ENCODE assay signal across 16 cellular contexts in genomic region chr9:114131808-114132549, GRCh38. TPM values are rescaled to one million over a fixed set of nuclear protein-coding genes. Genes with fewer than 3 reads are reported as not detected.
A peak's percentile ranks its signal among the peaks of the same experiment; 100 is the strongest.
DNase-seq lines count a peak whose midpoint lies in the region; ATAC-seq and TF ChIP-seq lines count a peak whose summit lies in the region.
"Had no signal": no experiment of that assay in that cellular context is flagged by ENCODE, and none has a peak within 500 bp of the region (broad histone marks: within the 10 kb centered on the region; RNA-seq: fewer than 3 reads in every experiment).

No MANE protein-coding gene starts in this region.

- H2BK120ac ChIP-seq in mesenchymal stem cell (ENCODE audit: low read depth, low read length) = no peak overlapping the region

- no peak overlapping the region for H4K91ac ChIP-seq in mesenchymal stem cell (ENCODE audit: low read length)

- H3K4ac ChIP-seq in mesenchymal stem cell (ENCODE audit: low read depth in 1 of 2, low read length in 2 of 2) = no peak overlapping the region

- no peak overlapping the region for H2BK15ac ChIP-seq in mesenchymal stem cell (ENCODE audit: low read depth, poor library complexity, severe bottlenecking)

- H2BK5ac ChIP-seq in mesenchymal stem cell (ENCODE audit: low read depth, low read length, poor library complexity, severe bottlenecking) = no peak overlapping the region

- H3K4me3 Mint-ChIP-seq in activated T-cell treated with anti-CD3 and anti-CD28 coated beads, Interleukin-2, amount 50 U/mL, for 24 hours = no peak overlapping the region
- H3K4me3 Mint-ChIP-seq: CD4-positive, alpha-beta memory T cell had no signal

- peaks cover 0 to 28% (median 24%) of the 10 kb centered on the region in 9 donors for H3K4me1 ChIP-seq in heart right ventricle
- peaks cover 7% of the 10 kb centered on the region for H3K4me1 ChIP-seq in mesenchymal stem cell (ENCODE audit: control insufficient read depth, insufficient read depth, low read depth, low read length)

- peaks cover 4% of the 10 kb centered on the region for H3K9me3 Mint-ChIP-seq in activated T-cell treated with anti-CD3 and anti-CD28 coated beads, Interleukin-2, amount 50 U/mL, for 24 hours

- no peak overlapping the region for H4K8ac ChIP-seq in mesenchymal stem cell (ENCODE audit: low read length)

- H3K27me3 Mint-ChIP-seq in activated T-cell treated with anti-CD3 and anti-CD28 coated beads, Interleukin-2, amount 50 U/mL, for 24 hours = peaks cover 18% of the 10 kb centered on the region

- H2BK12ac ChIP-seq in mesenchymal stem cell (ENCODE audit: low read length in 2 of 2) = no peak overlapping the region

- H3K36me3 Mint-ChIP-seq in activated T-cell treated with anti-CD3 and anti-CD28 coated beads, Interleukin-2, amount 50 U/mL, for 24 hours (ENCODE audit: low read depth) = no peaks in the 10 kb centered on the region
- H3K36me3 Mint-ChIP-seq: CD4-positive, alpha-beta memory T cell had no signal

- H3K23ac ChIP-seq in mesenchymal stem cell (ENCODE audit: low read length in 2 of 2) = no peak overlapping the region

- H3K9me3 ChIP-seq in heart right ventricle (peaks cover 0 to 10% (median 0%) of the 10 kb centered on the region in 11 donors), WERI-Rb-1 (ENCODE audit: severe bottlenecking) (peaks cover 15% of the 10 kb centered on the region), mesenchymal stem cell (ENCODE audit: control insufficient read depth, low read length) (peaks cover 13% of the 10 kb centered on the region)

- H3K27me3 ChIP-seq in heart right ventricle (peaks cover 0 to 3% (median 0%) of the 10 kb centered on the region in 7 donors), WERI-Rb-1 (ENCODE audit: insufficient read depth, low read depth, severe bottlenecking) (no peaks in the 10 kb centered on the region), mesenchymal stem cell (ENCODE audit: control insufficient read depth in 1 of 2, insufficient read depth in 1 of 2, low read length in 2 of 2) (peaks cover 19 to 61% of the 10 kb centered on the region in 2 experiments)

- TF ChIP-seq CTCF in heart right ventricle (IDR thresholded peaks at IDR 0.05) = no peak
- no peak for TF ChIP-seq CTCF in WERI-Rb-1 (IDR thresholded peaks at IDR 0.05; ENCODE audit: low read depth, low read length)

- no peaks in the 10 kb centered on the region for H3K4me1 Mint-ChIP-seq in activated T-cell treated with anti-CD3 and anti-CD28 coated beads, Interleukin-2, amount 50 U/mL, for 24 hours (ENCODE audit: low read depth)
- H3K4me1 Mint-ChIP-seq: CD4-positive, alpha-beta memory T cell had no signal

- DNase-seq in heart right ventricle (no peak), Right ventricle myocardium inferior (ENCODE audit: missing footprints) (no peak), WERI-Rb-1 (no peak), mesenchymal stem cell (no peak)
- no peak for DNase-seq in activated T-cell treated with anti-CD3 and anti-CD28 coated beads, Interleukin-2, amount 50 U/mL, for 24 hours
- DNase-seq: ACHN; CD4-positive, alpha-beta memory T cell; DMS79; GOT3; HCEC 1CT; IMR-90 had no signal

- no peak overlapping the region for H3K9ac ChIP-seq in mesenchymal stem cell (ENCODE audit: low read length)

- H3K4me3 ChIP-seq in heart right ventricle = no peak overlapping the region
- no peak overlapping the region for H3K4me3 ChIP-seq in WERI-Rb-1 (ENCODE audit: low read depth, low read length)
- no peak overlapping the region for H3K4me3 ChIP-seq in mesenchymal stem cell (ENCODE audit: insufficient read depth in 1 of 2, low read depth in 1 of 2, low read length in 2 of 2)
- H3K4me3 ChIP-seq: GM12878 had no signal

- no peak overlapping the region for H3K27ac Mint-ChIP-seq in activated T-cell treated with anti-CD3 and anti-CD28 coated beads, Interleukin-2, amount 50 U/mL, for 24 hours
- H3K27ac Mint-ChIP-seq: CD4-positive, alpha-beta memory T cell had no signal

- no peak overlapping the region for H3K14ac ChIP-seq in mesenchymal stem cell (ENCODE audit: low read length in 2 of 2)

- ATAC-seq in heart right ventricle = peak in 5 of 8 donors; percentile 39 to 73 (median 65)
- no peak for ATAC-seq in Right ventricle myocardium inferior
- ATAC-seq in HG02973 (IDR thresholded peaks at IDR 0.05; ENCODE audit: unreplicated experiment) = no peak
- ATAC-seq in GM18907 (IDR thresholded peaks at IDR 0.05; ENCODE audit: unreplicated experiment) = no peak
- ATAC-seq: GM12878 had no signal

- intact Hi-C loops in heart right ventricle (cut with DNase I) (no loop called here), Right ventricle myocardium inferior (cut with DNase I) (no loop called here)

- H3K36me3 ChIP-seq in heart right ventricle = no peaks in the 10 kb centered on the region
- H3K36me3 ChIP-seq in WERI-Rb-1 = no peaks in the 10 kb centered on the region
- no peaks in the 10 kb centered on the region for H3K36me3 ChIP-seq in mesenchymal stem cell (ENCODE audit: control insufficient read depth in 1 of 2, insufficient read depth in 2 of 2, low read depth in 1 of 2, low read length in 2 of 2)

- no peaks in the 10 kb centered on the region for H3K79me1 ChIP-seq in mesenchymal stem cell (replicated peaks; ENCODE audit: low read length, poor library complexity, severe bottlenecking)

- H3K4me2 ChIP-seq in mesenchymal stem cell (ENCODE audit: low read length, poor library complexity, severe bottlenecking) = no peak overlapping the region

- H2AK5ac ChIP-seq in mesenchymal stem cell (ENCODE audit: low read length, severe bottlenecking) = peak overlapping the region; percentile 60

- H3K27ac ChIP-seq in heart right ventricle (peak overlapping the region in 3 of 10 donors; percentile 13 to 16 (median 15)), WERI-Rb-1 (peak overlapping the region; percentile 1; the same call in 1 of the 2 replicates), mesenchymal stem cell (ENCODE audit: low read length, poor library complexity, severe bottlenecking) (no peak overlapping the region)
- H3K27ac ChIP-seq: C4-2B had no signal

- no peak overlapping the region for H2AFZ ChIP-seq in mesenchymal stem cell (ENCODE audit: low read depth, low read length)

- 63 to 64% methylated on average over 10 of the region's 10 CpGs for WGBS in heart right ventricle, 2 donors
- WGBS in mesenchymal stem cell = 79% methylated on average over 8 of the region's 10 CpGs

- H3K18ac ChIP-seq in mesenchymal stem cell (ENCODE audit: low read depth in 1 of 2, low read length in 2 of 2) = no peak overlapping the region

RNA-seq across cellular contexts. Expression of gene COL27A1, which starts 23.4 kb away (rescaled TPM):
- total RNA-seq in heart right ventricle (10 to 100 TPM in 2 of 10 donors, 1 to 10 TPM in 8; 4.1 to 11.5 (median 5.1) TPM), Right ventricle myocardium inferior (9.8 TPM)
- 10 to 100 TPM in 1 of 2 donors, 1 to 10 TPM in 1; 3.1 to 35.8 TPM for polyA plus RNA-seq in heart right ventricle
- 13.9 TPM for polyA plus RNA-seq in mesenchymal stem cell (2013, experiment 1 of 2)
- polyA plus RNA-seq in mesenchymal stem cell (2013, experiment 2 of 2) = 12.5 TPM
- polyA plus RNA-seq: CD4-positive, alpha-beta memory T cell; GM12878 had no signal

RNA-seq across cellular contexts. Expression of gene KIF12, which starts 32.9 kb away (rescaled TPM):
- total RNA-seq in heart right ventricle (under 1 TPM in 2 of 10 donors, not detected in 8; 0.13 to 0.45 TPM), Right ventricle myocardium inferior (not detected)
- polyA plus RNA-seq in heart right ventricle = not detected
- 0.10 TPM for polyA plus RNA-seq in mesenchymal stem cell (2013, experiment 1 of 2)
- polyA plus RNA-seq in mesenchymal stem cell (2013, experiment 2 of 2) = not detected
- total RNA-seq: CD4-positive, alpha-beta memory T cell; GM12878; IMR-90 had no signal
- polyA plus RNA-seq: CD4-positive, alpha-beta memory T cell; GM12878; IMR-90 had no signal

RNA-seq across cellular contexts. Expression of gene AMBP, which starts 53.9 kb away (rescaled TPM):
- total RNA-seq in heart right ventricle (not detected), Right ventricle myocardium inferior (not detected)
- under 1 TPM in 1 of 2 donors, not detected in 1; 0.01 TPM for polyA plus RNA-seq in heart right ventricle
- polyA plus RNA-seq in mesenchymal stem cell (2013, experiment 1 of 2) = 0.03 TPM
- 0.03 TPM for polyA plus RNA-seq in mesenchymal stem cell (2013, experiment 2 of 2)
- total RNA-seq: CD4-positive, alpha-beta memory T cell; G401; IMR-90 had no signal
- polyA plus RNA-seq: CD4-positive, alpha-beta memory T cell; IMR-90 had no signal

Comparison
In these comparisons a context has a peak if more than half of its experiments do, and no peak if none do; other contexts are left out.
1. ATAC-seq: peak in heart right ventricle (5 of 8); none in Right ventricle myocardium inferior (single experiment), HG02973 (single experiment) and GM18907 (single experiment).